Comparison of ENCODE assay signal across 10 cellular contexts in genomic region chr11:75565221-75565814, GRCh38. TPM values are rescaled to one million over a fixed set of nuclear protein-coding genes. Genes with fewer than 3 reads are reported as not detected.
A peak's percentile ranks its signal among the peaks of the same experiment; 100 is the strongest.
DNase-seq lines count a peak whose midpoint lies in the region; ATAC-seq and TF ChIP-seq lines count a peak whose summit lies in the region.
"Had no signal": no experiment of that assay in that cellular context is flagged by ENCODE, and none has a peak within 500 bp of the region (broad histone marks: within the 10 kb centered on the region; RNA-seq: fewer than 3 reads in every experiment).

No MANE protein-coding gene starts in this region.

- H3K27ac ChIP-seq in brain microvascular endothelial cell (peak overlapping the region; percentile 90), thoracic aorta (peak overlapping the region; percentile 100), prostate gland (peak overlapping the region in 1 of 2 donors; percentile 98)

- no peak overlapping the region for H3K4me3 Mint-ChIP-seq in CD14-positive monocyte

- H3K27me3 Mint-ChIP-seq in CD14-positive monocyte (ENCODE audit: low read depth in 3 of 3), result peaks cover 8 to 16% (median 8%) of the 10 kb centered on the region in 3 donors

- H3K9me3 Mint-ChIP-seq in CD14-positive monocyte, result peaks cover 0 to 5% (median 0%) of the 10 kb centered on the region in 7 donors

- DNase-seq in HT-29 (ENCODE audit: low spot score) (peak; percentile 56), brain microvascular endothelial cell (peak; percentile 77), kidney tubule cell (ENCODE audit: low spot score) (peak; percentile 89), thoracic aorta (ENCODE audit: low spot score) (no peak), prostate gland (ENCODE audit: low spot score) (no peak), CD14-positive monocyte (ENCODE audit: low spot score) (no peak), NCI-H748 (lab: John Stamatoyannopoulos, UW; ENCODE audit: unreplicated experiment) (no peak)
- DNase-seq in activated CD8-positive, alpha-beta memory T cell treated with anti-CD3 and anti-CD28 coated beads for 24 hours, result no peak
- DNase-seq: cerebellar nuclear complex, NCI-H82 had no signal

- H3K36me3 ChIP-seq in brain microvascular endothelial cell (replicated peaks) (peaks cover 55% of the 10 kb centered on the region), thoracic aorta (peaks cover 35% of the 10 kb centered on the region), prostate gland (peaks cover 18 to 27% of the 10 kb centered on the region in 2 donors)

- ATAC-seq in thoracic aorta (ENCODE audit: insufficient number of reproducible peaks, low FRiP score, low read depth), result no peak

- in situ Hi-C loops in brain microvascular endothelial cell (cut with HindIII; ENCODE audit: low pct_ligation_motif_present, low sequenced_read_pairs), result no loop called here

- no peak overlapping the region for H3K27ac Mint-ChIP-seq in CD14-positive monocyte

- H3K9me3 ChIP-seq in thoracic aorta, result no peaks in the 10 kb centered on the region
- no peaks in the 10 kb centered on the region for H3K9me3 ChIP-seq in prostate gland

- TF ChIP-seq CTCF in brain microvascular endothelial cell (IDR thresholded peaks at IDR 0.05; ENCODE audit: low read depth, low read length, missing control alignments) (no peak), thoracic aorta (IDR thresholded peaks at IDR 0.05) (no peak), prostate gland (IDR thresholded peaks at IDR 0.05) (no peak), CD14-positive monocyte (IDR thresholded peaks at IDR 0.05) (no peak)

- intact Hi-C loops in prostate gland (cut with DNase I) (no loop called here), CD14-positive monocyte (cut with micrococcal nuclease) (no loop called here)

- TF ChIP-seq POLR2A in prostate gland (IDR thresholded peaks at IDR 0.05), result no peak

- H3K4me1 ChIP-seq in thoracic aorta (ENCODE audit: control insufficient read depth in 1 of 2, low read depth in 2 of 2) (peaks cover 36 to 71% of the 10 kb centered on the region in 2 donors), prostate gland (replicated peaks) (peaks cover 26% of the 10 kb centered on the region)

- peaks cover 2 to 5% of the 10 kb centered on the region in 2 donors for H3K36me3 Mint-ChIP-seq in CD14-positive monocyte

- H3K4me3 ChIP-seq in brain microvascular endothelial cell (ENCODE audit: low read depth, low read length) (peak overlapping the region; percentile 94), thoracic aorta (peak overlapping the region; percentile 89), prostate gland (no peak overlapping the region)

- 39% methylated on average over 5 of the region's 5 CpGs for WGBS in prostate gland

- H3K27me3 ChIP-seq in brain microvascular endothelial cell (replicated peaks) (no peaks in the 10 kb centered on the region), thoracic aorta (replicated peaks; ENCODE audit: insufficient read depth) (no peaks in the 10 kb centered on the region), prostate gland (replicated peaks; ENCODE audit: insufficient read depth) (no peaks in the 10 kb centered on the region)

- peaks cover 22% of the 10 kb centered on the region for H3K4me1 Mint-ChIP-seq in CD14-positive monocyte

RNA-seq across cellular contexts. Expression of gene SERPINH1, which starts 3.3 kb away (rescaled TPM):
- 138 and 141 TPM in 2 replicates for total RNA-seq in HT-29 (2014; rRNA removed; shearing (Covaris generic))
- total RNA-seq in thoracic aorta, result 100 to 1,000 TPM; 367 to 480 TPM
- total RNA-seq in prostate gland, result 100 to 1,000 TPM; 123 to 189 TPM
- 1 to 10 TPM; 1.6 to 2.1 TPM for polyA plus RNA-seq in CD14-positive monocyte

RNA-seq across cellular contexts. Expression of gene GDPD5, which starts 39.6 kb away (rescaled TPM):
- 2.8 and 4.0 TPM in 2 replicates for total RNA-seq in HT-29 (2014; rRNA removed; shearing (Covaris generic))
- total RNA-seq in thoracic aorta (10 to 100 TPM; 30.8 to 34.9 TPM), prostate gland (10 to 100 TPM in 1 of 2 donors, 1 to 10 TPM in 1; 1.7 to 14.6 TPM)
- polyA plus RNA-seq in CD14-positive monocyte, result 1 to 10 TPM; 4.9 to 7.6 TPM

Comparison
In these comparisons a context has a peak if more than half of its experiments do, and no peak if none do; other contexts are left out.
1. DNase-seq: peak in HT-29 (single experiment), brain microvascular endothelial cell (single experiment) and kidney tubule cell (single experiment); none in thoracic aorta (single experiment), prostate gland (single experiment), CD14-positive monocyte (single experiment), activated CD8-positive, alpha-beta memory T cell treated with anti-CD3 and anti-CD28 coated beads for 24 hours (single experiment) and NCI-H748 (single experiment).
2. H3K4me3 ChIP-seq: peak in brain microvascular endothelial cell (single experiment) and thoracic aorta (single experiment); none in prostate gland (0 of 2).